28 cellular contexts compared by ENCODE assay signal in the genomic region with DNA sequence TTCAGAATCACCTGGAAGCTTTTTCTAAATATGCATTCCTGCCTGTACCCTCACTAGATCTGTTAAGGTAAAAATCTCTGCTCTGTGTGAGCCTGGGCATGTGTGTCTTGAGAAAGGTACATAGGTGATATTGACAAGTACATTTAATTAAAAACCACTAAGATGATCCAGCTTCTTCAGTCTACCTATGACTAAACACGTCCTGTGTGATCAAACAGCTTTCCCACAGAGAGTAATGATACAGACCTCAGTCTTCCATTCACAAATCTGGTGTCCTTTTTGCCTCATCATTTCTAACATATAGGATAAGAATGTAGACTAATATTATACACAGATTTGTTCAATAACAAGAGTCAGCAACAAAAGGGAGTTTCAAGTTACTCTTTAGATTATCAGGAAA. TPM values are rescaled to one million over a fixed set of nuclear protein-coding genes. Genes with fewer than 3 reads are reported as not detected.
DNase-seq lines count a peak whose midpoint lies in the region; ATAC-seq, FAIRE-seq and TF ChIP-seq lines count a peak whose summit lies in the region.
"Had no signal": no experiment of that assay in that cellular context is flagged by ENCODE, and none has a peak within 500 bp of the region (broad histone marks: within the 10 kb centered on the region; RNA-seq: fewer than 3 reads in every experiment).

No MANE protein-coding gene starts in this region.

- WGBS in A549 (ENCODE audit: missing lambda C conversion rate), result 76% methylated on average over 1 of the region's 1 CpG
- 0% methylated on average over 1 of the region's 1 CpG for WGBS in HepG2 (ENCODE audit: low lambda C conversion rate)

- TF ChIP-seq POLR2A in A549 (IDR thresholded peaks at IDR 0.05; ENCODE audit: low read length) (no peak), HepG2 (IDR thresholded peaks at IDR 0.05; ENCODE audit: insufficient read depth in 1 of 2, low read depth in 2 of 2, low read length in 2 of 2) (no peak)

- H3K79me2 ChIP-seq in HepG2 (ENCODE audit: insufficient read depth, low read length), result no peaks in the 10 kb centered on the region

- H3K4me3 ChIP-seq in A549 (no peak overlapping the region), epithelial cell of esophagus (ENCODE audit: low read length) (no peak overlapping the region), HepG2 (replicated peaks in 1 of 3; ENCODE audit: insufficient read depth in 1 of 3, low read depth in 2 of 3, low read length in 3 of 3) (no peak overlapping the region)
- H3K4me3 ChIP-seq: gastroesophageal sphincter, GM23338, lung, mucosa of descending colon, Peyer's patch, sigmoid colon, upper lobe of right lung had no signal

- no peaks in the 10 kb centered on the region for H4K20me1 ChIP-seq in HepG2 (ENCODE audit: insufficient read depth, low read length)

- no peak overlapping the region for H3K9ac ChIP-seq in HepG2 (ENCODE audit: insufficient read depth, low read depth, low read length)

- POLR2A ChIA-PET in A549 (lab: Yijun Ruan, JAX) (interaction anchor here (0.6 kb wide), 1 partner anchor 159 kb away, joined by 3 read pairs; the partner anchor contains the start of gene SAP30), HepG2 (lab: Yijun Ruan, JAX) (no interaction called here)

- no peak for FAIRE-seq in A549 (lab: Jason Lieb, UNC)
- no peak for FAIRE-seq in HepG2 (lab: Jason Lieb, UNC)

- DNase-seq in A549 (ENCODE audit: low read depth in 1 of 2, low spot score in 1 of 2) (no peak), DMS53 (lab: John Stamatoyannopoulos, UW) (peak; percentile 38), NCI-H69 (lab: John Stamatoyannopoulos, UW) (peak; percentile 57), epithelial cell of esophagus (ENCODE audit: low read depth) (peak; percentile 27), OCI-M1 (lab: John Stamatoyannopoulos, UW) (no peak), AG08395 (ENCODE audit: low spot score) (no peak), HepG2 (ENCODE audit: low spot score) (no peak)
- DNase-seq: activated CD4-positive, alpha-beta T cell treated with anti-CD3 and anti-CD28 coated beads, Interleukin-2, amount 50 U/mL, for 48 hours; activated naive CD4-positive, alpha-beta T cell treated with anti-CD3 and anti-CD28 coated beads for 36 hours; amniotic stem cell; DND-41; KBM-7; mucosa of descending colon; natural killer cell; NCI-H1105 treated with DMSO at 0.1 percent for 48 hours; NCI-H1930; NCI-H526 treated with DMSO at 0.1 percent for 48 hours; occipital lobe; Peyer's patch; SHP77 treated with DMSO at 0.1 percent for 48 hours; sigmoid colon; stimulated activated CD4-positive, alpha-beta T cell treated with anti-CD3 and anti-CD28 coated beads, Interleukin-4, amount 100 ng/mL, for 4 hours; upper lobe of right lung had no signal

- CTCF ChIA-PET in A549 (lab: Yijun Ruan, JAX), result no interaction called here
- CTCF ChIA-PET in HepG2 (lab: Yijun Ruan, JAX; ENCODE audit: low intra/inter-chr PET ratio, low total read pairs), result no interaction called here

- H3K27ac ChIP-seq in A549, result peak overlapping the region in 1 of 2 experiments; percentile 61; a peak in 2 of 6 replicates
- no peak overlapping the region for H3K27ac ChIP-seq in HepG2 (ENCODE audit: extremely low read length, insufficient read depth, low read length)
- H3K27ac ChIP-seq: C4-2B, gastroesophageal sphincter, Peyer's patch, sigmoid colon, upper lobe of right lung had no signal

- H3K4me2 ChIP-seq in A549 (peak overlapping the region; percentile 59), HepG2 (ENCODE audit: low read depth, low read length) (no peak overlapping the region)
- H3K4me2 ChIP-seq: GM23338 had no signal

- H3K4me1 ChIP-seq in A549 (peaks cover 48% of the 10 kb centered on the region), HepG2 (ENCODE audit: insufficient read depth, low read length) (no peaks in the 10 kb centered on the region)
- H3K4me1 ChIP-seq: Peyer's patch, upper lobe of right lung had no signal

- ATAC-seq in A549, result no peak
- no peak for ATAC-seq in activated CD4-positive, CD25-positive, alpha-beta regulatory T cell treated with anti-CD3 and anti-CD28 coated beads, Interleukin-2, amount 50 U/mL, for 24 hours
- no peak for ATAC-seq in HepG2
- ATAC-seq: gastroesophageal sphincter, upper lobe of right lung had no signal

- H2AFZ ChIP-seq in HepG2 (ENCODE audit: low read length), result no peak overlapping the region
- H2AFZ ChIP-seq: GM23338 had no signal

- TF ChIP-seq RAD21 in A549 (conservative IDR thresholded peaks at IDR 0.05 in 1 of 2, IDR thresholded peaks at IDR 0.05 in 1 of 2) (no peak), HepG2 (CRISPR knock-in tag; IDR thresholded peaks at IDR 0.05) (no peak)

- H3K36me3 ChIP-seq in HepG2 (replicated peaks in 1 of 2; ENCODE audit: control insufficient read depth in 1 of 2, insufficient read depth in 2 of 2, low read length in 2 of 2), result no peaks in the 10 kb centered on the region
- H3K36me3 ChIP-seq: gastroesophageal sphincter, Peyer's patch, sigmoid colon, upper lobe of right lung had no signal

- H3K27me3 ChIP-seq in HepG2 (ENCODE audit: control insufficient read depth in 1 of 2, insufficient read depth in 2 of 2, low read length in 2 of 2), result no peaks in the 10 kb centered on the region
- H3K27me3 ChIP-seq: gastroesophageal sphincter, Peyer's patch, sigmoid colon, upper lobe of right lung had no signal

- TF ChIP-seq CTCF in A549 (IDR thresholded peaks at IDR 0.05) (no peak), epithelial cell of esophagus (IDR thresholded peaks at IDR 0.05; ENCODE audit: insufficient read depth, low read depth, low read length, missing control alignments) (no peak), HepG2 (CRISPR knock-in tag; IDR thresholded peaks at IDR 0.05) (no peak)

- in situ Hi-C loops in HepG2 (cut with HindIII; ENCODE audit: extremely low pct_ligation_motif_present, low pct_unique_long_range_greater_than_20kb), result no loop called here

- no peaks in the 10 kb centered on the region for H3K9me3 ChIP-seq in A549
- no peaks in the 10 kb centered on the region for H3K9me3 ChIP-seq in HepG2 (ENCODE audit: low read length)
- H3K9me3 ChIP-seq: gastroesophageal sphincter, mucosa of descending colon, Peyer's patch, sigmoid colon, upper lobe of right lung had no signal

- no TSS peak for BruUV-seq in HepG2 (replicated peaks; lab: Mats Ljungman, UMichigan)

- intact Hi-C loops in HepG2 (cut with micrococcal nuclease; ENCODE audit: unreplicated experiment), result no loop called here

- TF ChIP-seq EP300 in A549 (IDR thresholded peaks at IDR 0.05) (no peak), HepG2 (IDR thresholded peaks at IDR 0.05; ENCODE audit: low read depth in 2 of 2, low read length in 2 of 2) (no peak), HepG2 (CRISPR knock-in tag; IDR thresholded peaks at IDR 0.05; ENCODE audit: borderline replicate concordance) (no peak)

TF ChIP-seq in A549, 52 proteins besides CTCF, POLR2A, EP300 and RAD21 (continues in another document):
- no peak for TF ChIP-seq NR3C1 (IDR thresholded peaks at IDR 0.05)
- TF ChIP-seq ATOH8 (CRISPR knock-in tag; IDR thresholded peaks at IDR 0.05; ENCODE audit: low read depth), result no peak
- no peak for TF ChIP-seq POLR2AphosphoS2 (conservative IDR thresholded peaks at IDR 0.05; ENCODE audit: low read length)

TF ChIP-seq in HepG2, 621 proteins besides CTCF, POLR2A, EP300 and RAD21:
- TF ChIP-seq ZNF644 (CRISPR knock-in tag; IDR thresholded peaks at IDR 0.05; ENCODE audit: low read depth) (no peak), ZNF614 (CRISPR knock-in tag; IDR thresholded peaks at IDR 0.05; ENCODE audit: borderline replicate concordance) (no peak), MAF1 (CRISPR knock-in tag; IDR thresholded peaks at IDR 0.05; ENCODE audit: borderline replicate concordance) (no peak), SCMH1 (CRISPR knock-in tag; IDR thresholded peaks at IDR 0.05; ENCODE audit: borderline replicate concordance) (no peak), STAT5B (CRISPR knock-in tag; IDR thresholded peaks at IDR 0.05) (no peak), GATAD2A (CRISPR knock-in tag; IDR thresholded peaks at IDR 0.05) (no peak)
TF ChIP-seq in HepG2: peak in this region for 0.

RNA-seq across cellular contexts. Expression of gene GALNT7, which starts 42.6 kb away (rescaled TPM):
- polyA plus RNA-seq in A549 (2011; rRNA removed), result 57.1 and 63.6 TPM in 2 replicates
- polyA plus RNA-seq in A549 (2012; cell fraction: cytosol; rRNA removed), result 8.1 and 8.2 TPM in 2 replicates
- polyA plus RNA-seq in A549 (2012; cell fraction: nucleus; rRNA removed), result 7.7 and 9.7 TPM in 2 replicates
- 28.2 to 30.9 TPM (median 28.8 TPM) in 3 replicates for polyA plus RNA-seq in A549 (2017; fragmentation: RNase III; extraction: RNeasy Plus Mini Kit Qiagen cat#74134 plus additional on column Dnase treatment)
- 35.5 and 37.1 TPM in 2 replicates for polyA minus RNA-seq in A549 (2011; rRNA and poly(A)+ RNA removed)
- total RNA-seq in HepG2 (2016; rRNA removed; fragmentation: Illumina TruSeq; extraction: Trizol), result 0.13 TPM in 1 of 2 replicates, not detected in the other
- not detected in 2 replicates for total RNA-seq in HepG2 (2016; cell fraction: cytosol; rRNA removed; fragmentation: Illumina TruSeq; extraction: Trizol; ENCODE audit: low read depth)
- total RNA-seq in HepG2 (2016; cell fraction: insoluble cytoplasmic fraction; rRNA removed; fragmentation: Illumina TruSeq; extraction: Trizol), result 0.09 and 0.12 TPM in 2 replicates
- total RNA-seq in HepG2 (2016; cell fraction: membrane; rRNA removed; fragmentation: Illumina TruSeq; extraction: Trizol), result not detected in 2 replicates
- 0.47 and 1.0 TPM in 2 replicates for total RNA-seq in HepG2 (2016; cell fraction: nucleus; rRNA removed; fragmentation: Illumina TruSeq; extraction: Trizol)
- 0.07 and 0.08 TPM in 2 replicates for polyA plus RNA-seq in HepG2 (2011; rRNA removed)
- 0.04 and 0.05 TPM in 2 replicates for polyA plus RNA-seq in HepG2 (2011; cell fraction: cytosol; rRNA removed)
- 0.03 and 0.07 TPM in 2 replicates for polyA plus RNA-seq in HepG2 (2011; cell fraction: nucleus; rRNA removed)
- 0.08 and 0.17 TPM in 2 replicates for polyA plus RNA-seq in HepG2 (2012)
- not detected in 2 replicates for polyA plus RNA-seq in HepG2 (2016; cell fraction: cytosol; fragmentation: Illumina TruSeq; extraction: Trizol; ENCODE audit: low read depth)
- polyA plus RNA-seq in HepG2 (2016; cell fraction: insoluble cytoplasmic fraction; fragmentation: Illumina TruSeq; extraction: Trizol; ENCODE audit: low read depth), result 0.09 and 0.14 TPM in 2 replicates
- not detected in 2 replicates for polyA plus RNA-seq in HepG2 (2016; cell fraction: membrane; fragmentation: Illumina TruSeq; extraction: Trizol; ENCODE audit: low read depth)
- 0.17 and 0.26 TPM in 2 replicates for polyA plus RNA-seq in HepG2 (2016; cell fraction: nucleus; fragmentation: Illumina TruSeq; extraction: Trizol; ENCODE audit: insufficient read depth, low read depth)
- 0.04 and 21.5 TPM in 2 replicates for polyA minus RNA-seq in HepG2 (2011; rRNA and poly(A)+ RNA removed; ENCODE audit: low replicate concordance)
- 0.18 TPM in 1 of 2 replicates, not detected in the other for polyA minus RNA-seq in HepG2 (2011; cell fraction: cytosol; rRNA and poly(A)+ RNA removed)
- 0.37 and 0.39 TPM in 2 replicates for polyA minus RNA-seq in HepG2 (2011; cell fraction: nucleus; rRNA and poly(A)+ RNA removed)

Comparison
In these comparisons a context has a peak if more than half of its experiments do, and no peak if none do; other contexts are left out.
1. DNase-seq: peak in DMS53 (single experiment), NCI-H69 (single experiment) and epithelial cell of esophagus (single experiment); none in A549 (0 of 2), OCI-M1 (single experiment), AG08395 (single experiment) and HepG2 (single experiment).
2. RNA of gene GALNT7, which starts 42.6 kb away (polyA plus RNA-seq): 7.7 to 63.6 TPM in A549; 0.03 to 0.26 TPM in HepG2; every median in the first group is over 4 times any median in the second.